9 cellular contexts compared by ENCODE assay signal in the genomic region with DNA sequence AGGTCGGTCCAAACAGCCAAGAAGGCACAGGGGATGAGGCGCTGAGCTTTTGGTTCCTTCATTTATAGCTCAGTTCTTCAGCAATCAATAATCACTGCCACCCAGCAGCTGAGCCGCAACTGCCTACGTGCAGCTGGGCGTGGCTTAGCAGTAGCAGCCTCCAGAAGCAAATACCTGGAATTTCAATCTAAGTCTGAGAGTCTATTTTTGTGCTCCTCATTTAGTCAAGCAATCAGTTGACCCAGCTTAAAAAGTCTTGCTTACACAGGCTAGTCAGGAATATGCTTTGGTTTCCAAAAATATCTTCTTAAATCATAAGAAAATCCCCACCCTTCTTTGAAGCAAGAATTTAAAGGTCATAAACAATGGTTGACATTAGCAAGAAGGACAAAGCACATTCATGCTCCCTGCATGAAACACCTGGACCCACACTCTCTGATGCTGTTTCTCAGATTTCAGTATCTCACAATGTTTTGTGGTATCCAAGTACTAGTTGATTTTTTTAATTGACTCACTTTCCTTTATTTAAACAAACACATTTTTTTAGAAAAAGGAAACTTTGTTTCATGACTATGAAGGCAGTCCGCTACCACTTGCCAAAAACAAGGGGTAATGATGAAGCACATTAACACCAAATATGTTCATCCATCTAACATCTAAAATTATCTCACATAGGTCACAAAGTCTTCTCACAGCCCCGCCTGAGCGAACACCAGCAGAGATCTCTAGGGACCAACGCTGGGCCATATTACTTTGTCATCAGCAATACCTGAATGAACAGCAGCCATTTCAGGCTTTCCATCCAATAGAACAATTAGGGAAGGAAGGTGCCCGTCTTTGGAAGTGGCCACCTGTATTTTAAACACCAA.
DNase-seq lines count a peak whose midpoint lies in the region; ATAC-seq and TF ChIP-seq lines count a peak whose summit lies in the region.
"Had no signal": no experiment of that assay in that cellular context is flagged by ENCODE, and none has a peak within 500 bp of the region (broad histone marks: within the 10 kb centered on the region; RNA-seq: fewer than 3 reads in every experiment).

No MANE protein-coding gene starts in this region.

- peak; percentile 9 for DNase-seq in NCI-H2227 (lab: John Stamatoyannopoulos, UW; ENCODE audit: unreplicated experiment)
- DNase-seq in NCI-H2227 treated with DMSO at 0.1 percent for 48 hours (lab: John Stamatoyannopoulos, UW) = no peak
- DNase-seq in spleen = no peak
- no peak for DNase-seq in iPS-NIHi7 (ENCODE audit: extremely low spot score)
- DNase-seq in iPS-NIHi11 (ENCODE audit: low spot score) = no peak
- no peak for DNase-seq in coronary artery (ENCODE audit: low spot score)

- WGBS in spleen, 5 donors = 69 to 83% (median 75%) methylated on average over 10 of the region's 10 CpGs

- intact Hi-C loops in spleen (cut with DNase I; ENCODE audit: low total_unique reads) = no loop called here

- TF ChIP-seq CTCF in spleen (IDR thresholded peaks at IDR 0.05 in 8 of 11, conservative IDR thresholded peaks at IDR 0.05 in 3 of 11) = no peak
- TF ChIP-seq CTCF in coronary artery (IDR thresholded peaks at IDR 0.05) = no peak

- H3K27ac ChIP-seq in duodenal mucosa (ENCODE audit: low read depth, low read length) (peak overlapping the region; percentile 3), spleen (peak overlapping the region in 7 of 8 donors; percentile 20 to 69 (median 62)), coronary artery (peak overlapping the region in 1 of 2 donors; percentile 49)

- H3K4me3 ChIP-seq in duodenal mucosa (ENCODE audit: low read depth in 1 of 2, low read length in 2 of 2) (no peak overlapping the region), spleen (no peak overlapping the region), coronary artery (no peak overlapping the region)
- H3K4me3 ChIP-seq: K562 had no signal

- no peak overlapping the region for H3K9ac ChIP-seq in duodenal mucosa (ENCODE audit: low read depth in 1 of 2, low read length in 2 of 2)

- H3K36me3 ChIP-seq in duodenal mucosa (ENCODE audit: control insufficient read depth in 1 of 2, insufficient read depth in 2 of 2, low read length in 2 of 2) (peaks cover 3 to 4% of the 10 kb centered on the region in 2 donors), spleen (peaks cover 0 to 52% (median 22%) of the 10 kb centered on the region in 6 donors)

- H3K4me1 ChIP-seq in duodenal mucosa (ENCODE audit: control insufficient read depth in 1 of 2, insufficient read depth in 2 of 2, low read length in 2 of 2) (peaks cover 10 to 14% of the 10 kb centered on the region in 2 donors), spleen (peaks cover 18 to 74% (median 58%) of the 10 kb centered on the region in 6 donors)

- H3K27me3 ChIP-seq in duodenal mucosa (ENCODE audit: control insufficient read depth in 1 of 2, insufficient read depth in 2 of 2, low read length in 2 of 2) = no peaks in the 10 kb centered on the region
- H3K27me3 ChIP-seq in spleen (replicated peaks in 1 of 7) = no peaks in the 10 kb centered on the region

- ATAC-seq in HG03103 (IDR thresholded peaks at IDR 0.05; ENCODE audit: low read depth, unreplicated experiment) = peak; percentile 35
- ATAC-seq: K562 had no signal

- no peak for TF ChIP-seq POLR2A in spleen (IDR thresholded peaks at IDR 0.05)

- H3K9me3 ChIP-seq in duodenal mucosa (ENCODE audit: control insufficient read depth in 1 of 2, low read length in 2 of 2) = no peaks in the 10 kb centered on the region
- H3K9me3 ChIP-seq in spleen = no peaks in the 10 kb centered on the region
